In genomic region chr22:32360096-32360495, GRCh38 we compare ENCODE assay signal across 20 cellular contexts. TPM values are rescaled to one million over a fixed set of nuclear protein-coding genes. Genes with fewer than 3 reads are reported as not detected.
"Had no signal": no experiment of that assay in that cellular context is flagged by ENCODE, and none has a peak within 500 bp of the region (broad histone marks: within the 10 kb centered on the region; RNA-seq: fewer than 3 reads in every experiment).

No MANE protein-coding gene starts in this region.

RNA-seq across cellular contexts. Expression of gene RFPL3, which starts 2.4 kb away (rescaled TPM):
- total RNA-seq: activated naive CD4-positive, alpha-beta T cell treated with anti-CD3 and anti-CD28 coated beads for 36 hours; activated naive CD4-positive, alpha-beta T cell treated with anti-CD3 and anti-CD28 coated beads, Interleukin-2, amount 50 U/mL, for 72 hours; activated naive CD8-positive, alpha-beta T cell treated with anti-CD3 and anti-CD28 coated beads for 36 hours; activated naive CD8-positive, alpha-beta T cell treated with anti-CD3 and anti-CD28 coated beads, Interleukin-2, amount 10 ng/mL, durations not matched to agents 7 days and 5 days; activated T-cell treated with anti-CD3 and anti-CD28 coated beads, Interleukin-2, amount 50 U/mL, for 4 hours; activated T-cell treated with anti-CD3 and anti-CD28 coated beads, Interleukin-2, amount 50 U/mL, for 72 hours; activated T-helper 1 cell treated with anti-CD3 and anti-CD28 coated beads, Interleukin-12 subunit alpha, Interleukin-12 subunit beta, Interleukin-2, Interleukin-4 antibody, amounts not matched to agents 30 ng/mL and 10 ng/mL and 1 ng/mL, durations not matched to agents 14 hours and 24 hours and 36 hours; activated T-helper 17 cell treated with anti-CD3 and anti-CD28 coated beads, Interleukin-2, amount 50 U/mL, for 72 hours; activated T-helper 2 cell treated with anti-CD3 and anti-CD28 coated beads, Interferon-gamma antibody, Interleukin-2, Interleukin-4, amounts not matched to agents 10 μg/mL and 5 μg/mL and 100 μg/mL, durations not matched to agents 14 hours and 24 hours and 36 hours; aorta; ascending aorta; astrocyte; body of pancreas; breast epithelium; bronchial epithelial cell; cardiac muscle cell; cardiac septum; cerebellum; chondrocyte had no signal
- polyA plus RNA-seq: adipose tissue, aorta, cardiac muscle cell had no signal
